1 cellular context compared by ENCODE assay signal in genomic region chr10:75611081-75611971, GRCh38.
TF ChIP-seq lines count a peak whose summit lies in the region.

No MANE protein-coding gene starts in this region.

TF ChIP-seq in HepG2, 621 proteins besides CTCF, POLR2A, EP300 and RAD21 (continued from another document and continues in another):
- TF ChIP-seq FOXP4 (CRISPR knock-in tag; IDR thresholded peaks at IDR 0.05) (no peak), HDAC1 (CRISPR knock-in tag; IDR thresholded peaks at IDR 0.05) (no peak), ZNF749 (CRISPR knock-in tag; IDR thresholded peaks at IDR 0.05; ENCODE audit: borderline replicate concordance) (no peak), ZBTB43 (CRISPR knock-in tag; conservative IDR thresholded peaks at IDR 0.05) (no peak), TRIM22 (IDR thresholded peaks at IDR 0.05) (no peak), HDAC6 (IDR thresholded peaks at IDR 0.05; ENCODE audit: low read depth, low read length) (no peak), RORA (CRISPR knock-in tag; IDR thresholded peaks at IDR 0.05) (no peak), MIER2 (CRISPR knock-in tag; IDR thresholded peaks at IDR 0.05) (no peak), ZNF546 (CRISPR knock-in tag; conservative IDR thresholded peaks at IDR 0.05) (no peak), ZNF7 (CRISPR knock-in tag; IDR thresholded peaks at IDR 0.05) (peak; percentile 18; the same call in 1 of the 2 replicates), NR2F2 (IDR thresholded peaks at IDR 0.05; ENCODE audit: borderline replicate concordance, low read depth) (no peak), TERF1 (CRISPR knock-in tag; IDR thresholded peaks at IDR 0.05) (no peak), ZNF18 (CRISPR knock-in tag; IDR thresholded peaks at IDR 0.05; ENCODE audit: insufficient replicate concordance) (no peak), ZNF121 (CRISPR knock-in tag; IDR thresholded peaks at IDR 0.05) (no peak), ZSCAN30 (CRISPR knock-in tag; IDR thresholded peaks at IDR 0.05) (no peak), ZNF264 (CRISPR knock-in tag; IDR thresholded peaks at IDR 0.05) (no peak), ZNF747 (CRISPR knock-in tag; IDR thresholded peaks at IDR 0.05; ENCODE audit: borderline replicate concordance) (no peak), ZNF678 (CRISPR knock-in tag; IDR thresholded peaks at IDR 0.05) (no peak), ZNF274 (CRISPR knock-in tag; IDR thresholded peaks at IDR 0.05) (no peak), ZBTB20 (CRISPR knock-in tag; IDR thresholded peaks at IDR 0.05; ENCODE audit: borderline replicate concordance, low read depth) (no peak), ZNF660 (CRISPR knock-in tag; IDR thresholded peaks at IDR 0.05; ENCODE audit: borderline replicate concordance, low read depth) (no peak), ZC3H13 (CRISPR knock-in tag; IDR thresholded peaks at IDR 0.05) (no peak), ZNF550 (CRISPR knock-in tag; IDR thresholded peaks at IDR 0.05; ENCODE audit: borderline replicate concordance) (no peak), SSRP1 (CRISPR knock-in tag; IDR thresholded peaks at IDR 0.05) (no peak), ZNF768 (CRISPR knock-in tag; IDR thresholded peaks at IDR 0.05) (peak; percentile 45; the same call in 1 of the 2 replicates), SMAD9 (CRISPR knock-in tag; IDR thresholded peaks at IDR 0.05) (no peak), ZNF552 (CRISPR knock-in tag; IDR thresholded peaks at IDR 0.05; ENCODE audit: borderline replicate concordance) (no peak), MIXL1 (CRISPR knock-in tag; IDR thresholded peaks at IDR 0.05) (no peak), ARID5B (CRISPR knock-in tag; IDR thresholded peaks at IDR 0.05) (no peak; the same call in 1 of the 2 replicates), SALL1 (CRISPR knock-in tag; IDR thresholded peaks at IDR 0.05) (0 out of 2 replicates have a peak, but pooled peaks have one; percentile 12), MTA1 (CRISPR knock-in tag; IDR thresholded peaks at IDR 0.05; ENCODE audit: borderline replicate concordance) (no peak), ZNF850 (CRISPR knock-in tag; conservative IDR thresholded peaks at IDR 0.05) (no peak), KLF11 (CRISPR knock-in tag; IDR thresholded peaks at IDR 0.05) (no peak), NAIF1 (CRISPR knock-in tag; IDR thresholded peaks at IDR 0.05; ENCODE audit: borderline replicate concordance) (no peak), GABPA (IDR thresholded peaks at IDR 0.05; ENCODE audit: low read depth, low read length) (no peak), GABPA (CRISPR knock-in tag; IDR thresholded peaks at IDR 0.05; ENCODE audit: low read depth) (0 out of 2 replicates have a peak, but pooled peaks have one; percentile 43), SOX13 (IDR thresholded peaks at IDR 0.05) (no peak), SOX13 (CRISPR knock-in tag; conservative IDR thresholded peaks at IDR 0.05 in 1 of 2, IDR thresholded peaks at IDR 0.05 in 1 of 2) (no peak), ZNF513 (CRISPR knock-in tag; conservative IDR thresholded peaks at IDR 0.05) (no peak), BORCS8-MEF2B (CRISPR knock-in tag; IDR thresholded peaks at IDR 0.05) (no peak), NCOA1 (CRISPR knock-in tag; IDR thresholded peaks at IDR 0.05) (no peak), XBP1 (CRISPR knock-in tag; IDR thresholded peaks at IDR 0.05) (no peak), ZNF761 (CRISPR knock-in tag; conservative IDR thresholded peaks at IDR 0.05) (no peak), IKZF1 (IDR thresholded peaks at IDR 0.05) (no peak), MED13 (CRISPR knock-in tag; IDR thresholded peaks at IDR 0.05) (no peak), ZNF644 (CRISPR knock-in tag; IDR thresholded peaks at IDR 0.05; ENCODE audit: low read depth) (no peak), ZNF788 (CRISPR knock-in tag; IDR thresholded peaks at IDR 0.05; ENCODE audit: borderline replicate concordance) (no peak), REXO4 (CRISPR knock-in tag; IDR thresholded peaks at IDR 0.05; ENCODE audit: borderline replicate concordance) (no peak), NR1H2 (CRISPR knock-in tag; IDR thresholded peaks at IDR 0.05; ENCODE audit: borderline replicate concordance, low read depth) (no peak), BCLAF1 (IDR thresholded peaks at IDR 0.05) (no peak), ELF1 (CRISPR knock-in tag; IDR thresholded peaks at IDR 0.05) (peak; percentile 46)
- TF ChIP-seq, protein P1, sequence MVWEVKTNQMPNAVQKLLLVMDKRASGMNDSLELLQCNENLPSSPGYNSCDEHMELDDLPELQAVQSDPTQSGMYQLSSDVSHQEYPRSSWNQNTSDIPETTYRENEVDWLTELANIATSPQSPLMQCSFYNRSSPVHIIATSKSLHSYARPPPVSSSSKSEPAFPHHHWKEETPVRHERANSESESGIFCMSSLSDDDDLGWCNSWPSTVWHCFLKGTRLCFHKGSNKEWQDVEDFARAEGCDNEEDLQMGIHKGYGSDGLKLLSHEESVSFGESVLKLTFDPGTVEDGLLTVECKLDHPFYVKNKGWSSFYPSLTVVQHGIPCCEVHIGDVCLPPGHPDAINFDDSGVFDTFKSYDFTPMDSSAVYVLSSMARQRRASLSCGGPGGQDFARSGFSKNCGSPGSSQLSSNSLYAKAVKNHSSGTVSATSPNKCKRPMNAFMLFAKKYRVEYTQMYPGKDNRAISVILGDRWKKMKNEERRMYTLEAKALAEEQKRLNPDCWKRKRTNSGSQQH (CRISPR knock-in tag; IDR thresholded peaks at IDR 0.05; ENCODE audit: low read depth), result no peak
- TF ChIP-seq, protein P2, sequence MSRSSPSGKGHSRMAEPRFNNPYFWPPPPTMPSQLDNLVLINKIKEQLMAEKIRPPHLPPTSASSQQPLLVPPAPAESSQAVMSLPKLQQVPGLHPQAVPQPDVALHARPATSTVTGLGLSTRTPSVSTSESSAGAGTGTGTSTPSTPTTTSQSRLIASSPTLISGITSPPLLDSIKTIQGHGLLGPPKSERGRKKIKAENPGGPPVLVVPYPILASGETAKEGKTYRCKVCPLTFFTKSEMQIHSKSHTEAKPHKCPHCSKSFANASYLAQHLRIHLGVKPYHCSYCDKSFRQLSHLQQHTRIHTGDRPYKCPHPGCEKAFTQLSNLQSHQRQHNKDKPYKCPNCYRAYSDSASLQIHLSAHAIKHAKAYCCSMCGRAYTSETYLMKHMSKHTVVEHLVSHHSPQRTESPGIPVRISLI (CRISPR knock-in tag; IDR thresholded peaks at IDR 0.05; ENCODE audit: borderline replicate concordance), result no peak
